In genomic region chr12:109492371-109492770, GRCh38 we compare ENCODE assay signal across 24 cellular contexts.
"Had no signal": no experiment of that assay in that cellular context is flagged by ENCODE, and none has a peak within 500 bp of the region (broad histone marks: within the 10 kb centered on the region; RNA-seq: fewer than 3 reads in every experiment).

No MANE protein-coding gene starts in this region.

- H3K4me3 ChIP-seq: gastrocnemius medialis, lung, ovary, right lobe of liver, thyroid gland, vagina had no signal

- H3K36me3 ChIP-seq: ovary had no signal

- H3K9me3 ChIP-seq: gastrocnemius medialis, ovary, right lobe of liver, thyroid gland, vagina had no signal

- H3K27me3 ChIP-seq: gastrocnemius medialis, ovary, right lobe of liver, thyroid gland, vagina had no signal

- DNase-seq: effector CD8-positive, alpha-beta T cell; endodermal cell; foreskin fibroblast; gastrocnemius medialis; head of caudate nucleus; natural killer cell; occipital lobe; ovary; posterior cingulate gyrus; retina; right lobe of liver; small intestine; stimulated activated CD4-positive, alpha-beta T cell treated with anti-CD3 and anti-CD28 coated beads, Interleukin-12 subunit alpha, Interleukin-12 subunit beta, amount 100 ng/mL, for 4 hours; stimulated activated CD4-positive, alpha-beta T cell treated with anti-CD3 and anti-CD28 coated beads, Interleukin-1b, Interleukin-23, amount 100 ng/mL, for 48 hours; stimulated activated CD4-positive, alpha-beta T cell treated with anti-CD3 and anti-CD28 coated beads, Interleukin-4, amount 100 ng/mL, for 1 hour; stimulated activated CD8-positive, alpha-beta memory T cell treated with anti-CD3 and anti-CD28 coated beads, Interleukin-4, amount 100 ng/mL, for 48 hours; stimulated activated naive CD4-positive, alpha-beta T cell; stimulated activated naive CD8-positive, alpha-beta T cell treated with anti-CD3 and anti-CD28 coated beads, Interleukin-15, amount 100 ng/mL, for 72 hours; thyroid gland; trophoblast cell had no signal

- H3K27ac ChIP-seq: epithelial cell of prostate, gastrocnemius medialis, ovary, right lobe of liver, thyroid gland, vagina had no signal

- ATAC-seq: esophagus mucosa; gastrocnemius medialis; natural killer cell; stimulated activated naive CD8-positive, alpha-beta T cell treated with anti-CD3 and anti-CD28 coated beads, Interleukin-15, amount 100 ng/mL, for 72 hours had no signal

- H3K4me1 ChIP-seq: right lobe of liver, thyroid gland, vagina had no signal
